Comparison of ENCODE assay signal across 24 cellular contexts in genomic region chr6:131453803-131454202, GRCh38.
"Had no signal": no experiment of that assay in that cellular context is flagged by ENCODE, and none has a peak within 500 bp of the region (broad histone marks: within the 10 kb centered on the region; RNA-seq: fewer than 3 reads in every experiment).

No MANE protein-coding gene starts in this region.

- H3K4me3 ChIP-seq: stomach, suprapubic skin, testis, thoracic aorta, thyroid gland, tibial artery, tibial nerve, transverse colon, upper lobe of left lung, upper lobe of right lung, uterus, vagina had no signal

- H3K4me1 ChIP-seq: stomach, suprapubic skin, testis, thyroid gland, tibial artery, tibial nerve, transverse colon, upper lobe of left lung, upper lobe of right lung, uterus, vagina had no signal

- H3K27ac ChIP-seq: stomach, suprapubic skin, testis, thoracic aorta, thyroid gland, tibial artery, tibial nerve, transverse colon, upper lobe of left lung, upper lobe of right lung, uterus, vagina had no signal

- H3K36me3 ChIP-seq: stomach, suprapubic skin, thoracic aorta, thyroid gland, tibial artery, tibial nerve, transverse colon, upper lobe of left lung, upper lobe of right lung, uterus, vagina had no signal

- DNase-seq: stimulated activated CD4-positive, alpha-beta T cell treated with anti-CD3 and anti-CD28 coated beads, Interleukin-2, amount 100 ng/mL, for 48 hours; stimulated activated CD4-positive, alpha-beta T cell treated with anti-CD3 and anti-CD28 coated beads, Interleukin-4, amount 100 ng/mL, for 1 hour; stimulated activated CD4-positive, alpha-beta T cell treated with anti-CD3 and anti-CD28 coated beads, Interleukin-4, amount 100 ng/mL, for 24 hours; stimulated activated CD4-positive, alpha-beta T cell treated with anti-CD3 and anti-CD28 coated beads, Interleukin-4, amount 100 ng/mL, for 4 hours; stimulated activated CD8-positive, alpha-beta memory T cell treated with anti-CD3 and anti-CD28 coated beads, Interleukin-4, amount 100 ng/mL, for 48 hours; stimulated activated naive B cell treated with anti-CD40 and anti-IgM and Interleukin-4, amounts not matched to agents 10 μg/mL and 1 μg/mL and 100 μg/mL, for 72 hours; stimulated activated naive CD4-positive, alpha-beta T cell; stimulated activated naive CD4-positive, alpha-beta T cell treated with Interleukin-2 at 50 U/mL for 16 hours; stimulated activated naive CD8-positive, alpha-beta T cell treated with anti-CD3 and anti-CD28 coated beads, Interleukin-15, amount 100 ng/mL, for 72 hours; stimulated activated naive CD8-positive, alpha-beta T cell treated with anti-CD3 and anti-CD28 coated beads, Interleukin-15, Interleukin-2, amounts not matched to agents 100 U/mL and 50 U/mL, for 24 hours; stomach; substantia nigra; testis; thyroid gland; tibial artery; transverse colon; trophoblast cell; upper lobe of left lung; upper lobe of right lung; uterus had no signal

- H3K9me3 ChIP-seq: stomach, suprapubic skin, testis, thoracic aorta, thyroid gland, tibial artery, tibial nerve, transverse colon, upper lobe of left lung, upper lobe of right lung, uterus, vagina had no signal
